1 cellular context compared by ENCODE assay signal in genomic region chr2:71882949-71883472, GRCh38.
A peak's percentile ranks its signal among the peaks of the same experiment; 100 is the strongest.
TF ChIP-seq lines count a peak whose summit lies in the region.

No MANE protein-coding gene starts in this region.

TF ChIP-seq in HepG2, 621 proteins besides CTCF, POLR2A, EP300 and RAD21 (continued from another document and continues in another):
- TF ChIP-seq YEATS4 (CRISPR knock-in tag; IDR thresholded peaks at IDR 0.05; ENCODE audit: borderline replicate concordance) (peak; percentile 66; the same call in 1 of the 2 replicates), ZBTB1 (CRISPR knock-in tag; IDR thresholded peaks at IDR 0.05; ENCODE audit: borderline replicate concordance) (no peak), ZFY (CRISPR knock-in tag; IDR thresholded peaks at IDR 0.05) (peak; percentile 60; the same call in 1 of the 2 replicates), KMT2A (CRISPR knock-in tag; IDR thresholded peaks at IDR 0.05) (no peak), ZNF335 (CRISPR knock-in tag; IDR thresholded peaks at IDR 0.05) (0 out of 2 replicates have a peak, but pooled peaks have one; percentile 67), JDP2 (CRISPR knock-in tag; IDR thresholded peaks at IDR 0.05; ENCODE audit: borderline replicate concordance) (no peak; the same call in 1 of the 2 replicates), ZNF740 (CRISPR knock-in tag; IDR thresholded peaks at IDR 0.05) (0 out of 2 replicates have a peak, but pooled peaks have one; percentile 58), ZNF557 (CRISPR knock-in tag; IDR thresholded peaks at IDR 0.05) (0 out of 2 replicates have a peak, but pooled peaks have one; percentile 51), CREB1 (IDR thresholded peaks at IDR 0.05) (no peak), CREB1 (CRISPR knock-in tag; IDR thresholded peaks at IDR 0.05) (no peak), HNF4G (IDR thresholded peaks at IDR 0.05; ENCODE audit: borderline replicate concordance, low read depth, low read length) (peak; percentile 51; the same call in 1 of the 2 replicates), HNF4G (CRISPR knock-in tag; IDR thresholded peaks at IDR 0.05; ENCODE audit: borderline replicate concordance, low read depth) (peak; percentile 49; the same call in 1 of the 2 replicates), TCF12 (IDR thresholded peaks at IDR 0.05) (no peak), TCF12 (CRISPR knock-in tag; IDR thresholded peaks at IDR 0.05) (peak; percentile 74; the same call in 1 of the 2 replicates), ZNF558 (CRISPR knock-in tag; IDR thresholded peaks at IDR 0.05; ENCODE audit: borderline replicate concordance) (no peak), ZNF562 (CRISPR knock-in tag; IDR thresholded peaks at IDR 0.05; ENCODE audit: borderline replicate concordance) (no peak), ZFP90 (CRISPR knock-in tag; IDR thresholded peaks at IDR 0.05; ENCODE audit: borderline replicate concordance) (peak; percentile 84), ZNF704 (CRISPR knock-in tag; IDR thresholded peaks at IDR 0.05; ENCODE audit: borderline replicate concordance) (no peak), FOSL2 (CRISPR knock-in tag; IDR thresholded peaks at IDR 0.05) (peak; percentile 90), MED13 (CRISPR knock-in tag; IDR thresholded peaks at IDR 0.05) (no peak), FOXA3 (CRISPR knock-in tag; IDR thresholded peaks at IDR 0.05) (peak; percentile 98), ISL2 (CRISPR knock-in tag; IDR thresholded peaks at IDR 0.05) (peak; percentile 89), GMEB1 (CRISPR knock-in tag; IDR thresholded peaks at IDR 0.05; ENCODE audit: borderline replicate concordance) (peak; percentile 71), ZSCAN25 (CRISPR knock-in tag; IDR thresholded peaks at IDR 0.05) (peak; percentile 88), ZSCAN21 (CRISPR knock-in tag; IDR thresholded peaks at IDR 0.05; ENCODE audit: borderline replicate concordance) (peak; percentile 88; the same call in 1 of the 2 replicates), ZNF605 (CRISPR knock-in tag; IDR thresholded peaks at IDR 0.05) (peak; percentile 89), SNRNP70 (IDR thresholded peaks at IDR 0.05; ENCODE audit: low read depth, low read length) (no peak), ZNF7 (CRISPR knock-in tag; IDR thresholded peaks at IDR 0.05) (no peak), ZFX (CRISPR knock-in tag; IDR thresholded peaks at IDR 0.05; ENCODE audit: low read depth) (peak; percentile 85), NRL (CRISPR knock-in tag; IDR thresholded peaks at IDR 0.05; ENCODE audit: borderline replicate concordance) (peak; percentile 78), RBAK (CRISPR knock-in tag; IDR thresholded peaks at IDR 0.05) (no peak)
- TF ChIP-seq, protein P1, sequence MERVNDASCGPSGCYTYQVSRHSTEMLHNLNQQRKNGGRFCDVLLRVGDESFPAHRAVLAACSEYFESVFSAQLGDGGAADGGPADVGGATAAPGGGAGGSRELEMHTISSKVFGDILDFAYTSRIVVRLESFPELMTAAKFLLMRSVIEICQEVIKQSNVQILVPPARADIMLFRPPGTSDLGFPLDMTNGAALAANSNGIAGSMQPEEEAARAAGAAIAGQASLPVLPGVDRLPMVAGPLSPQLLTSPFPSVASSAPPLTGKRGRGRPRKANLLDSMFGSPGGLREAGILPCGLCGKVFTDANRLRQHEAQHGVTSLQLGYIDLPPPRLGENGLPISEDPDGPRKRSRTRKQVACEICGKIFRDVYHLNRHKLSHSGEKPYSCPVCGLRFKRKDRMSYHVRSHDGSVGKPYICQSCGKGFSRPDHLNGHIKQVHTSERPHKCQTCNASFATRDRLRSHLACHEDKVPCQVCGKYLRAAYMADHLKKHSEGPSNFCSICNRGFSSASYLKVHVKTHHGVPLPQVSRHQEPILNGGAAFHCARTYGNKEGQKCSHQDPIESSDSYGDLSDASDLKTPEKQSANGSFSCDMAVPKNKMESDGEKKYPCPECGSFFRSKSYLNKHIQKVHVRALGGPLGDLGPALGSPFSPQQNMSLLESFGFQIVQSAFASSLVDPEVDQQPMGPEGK (CRISPR knock-in tag; IDR thresholded peaks at IDR 0.05): peak; percentile 98
- TF ChIP-seq, protein P2, sequence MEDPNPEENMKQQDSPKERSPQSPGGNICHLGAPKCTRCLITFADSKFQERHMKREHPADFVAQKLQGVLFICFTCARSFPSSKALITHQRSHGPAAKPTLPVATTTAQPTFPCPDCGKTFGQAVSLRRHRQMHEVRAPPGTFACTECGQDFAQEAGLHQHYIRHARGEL (CRISPR knock-in tag; IDR thresholded peaks at IDR 0.05): no peak
- TF ChIP-seq, protein P3, sequence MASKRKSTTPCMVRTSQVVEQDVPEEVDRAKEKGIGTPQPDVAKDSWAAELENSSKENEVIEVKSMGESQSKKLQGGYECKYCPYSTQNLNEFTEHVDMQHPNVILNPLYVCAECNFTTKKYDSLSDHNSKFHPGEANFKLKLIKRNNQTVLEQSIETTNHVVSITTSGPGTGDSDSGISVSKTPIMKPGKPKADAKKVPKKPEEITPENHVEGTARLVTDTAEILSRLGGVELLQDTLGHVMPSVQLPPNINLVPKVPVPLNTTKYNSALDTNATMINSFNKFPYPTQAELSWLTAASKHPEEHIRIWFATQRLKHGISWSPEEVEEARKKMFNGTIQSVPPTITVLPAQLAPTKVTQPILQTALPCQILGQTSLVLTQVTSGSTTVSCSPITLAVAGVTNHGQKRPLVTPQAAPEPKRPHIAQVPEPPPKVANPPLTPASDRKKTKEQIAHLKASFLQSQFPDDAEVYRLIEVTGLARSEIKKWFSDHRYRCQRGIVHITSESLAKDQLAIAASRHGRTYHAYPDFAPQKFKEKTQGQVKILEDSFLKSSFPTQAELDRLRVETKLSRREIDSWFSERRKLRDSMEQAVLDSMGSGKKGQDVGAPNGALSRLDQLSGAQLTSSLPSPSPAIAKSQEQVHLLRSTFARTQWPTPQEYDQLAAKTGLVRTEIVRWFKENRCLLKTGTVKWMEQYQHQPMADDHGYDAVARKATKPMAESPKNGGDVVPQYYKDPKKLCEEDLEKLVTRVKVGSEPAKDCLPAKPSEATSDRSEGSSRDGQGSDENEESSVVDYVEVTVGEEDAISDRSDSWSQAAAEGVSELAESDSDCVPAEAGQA (IDR thresholded peaks at IDR 0.05; ENCODE audit: low read depth): peak; percentile 27; the same call in 1 of the 2 replicates
- TF ChIP-seq, protein P3 (CRISPR knock-in tag; IDR thresholded peaks at IDR 0.05; ENCODE audit: borderline replicate concordance): no peak
- TF ChIP-seq, protein P4, sequence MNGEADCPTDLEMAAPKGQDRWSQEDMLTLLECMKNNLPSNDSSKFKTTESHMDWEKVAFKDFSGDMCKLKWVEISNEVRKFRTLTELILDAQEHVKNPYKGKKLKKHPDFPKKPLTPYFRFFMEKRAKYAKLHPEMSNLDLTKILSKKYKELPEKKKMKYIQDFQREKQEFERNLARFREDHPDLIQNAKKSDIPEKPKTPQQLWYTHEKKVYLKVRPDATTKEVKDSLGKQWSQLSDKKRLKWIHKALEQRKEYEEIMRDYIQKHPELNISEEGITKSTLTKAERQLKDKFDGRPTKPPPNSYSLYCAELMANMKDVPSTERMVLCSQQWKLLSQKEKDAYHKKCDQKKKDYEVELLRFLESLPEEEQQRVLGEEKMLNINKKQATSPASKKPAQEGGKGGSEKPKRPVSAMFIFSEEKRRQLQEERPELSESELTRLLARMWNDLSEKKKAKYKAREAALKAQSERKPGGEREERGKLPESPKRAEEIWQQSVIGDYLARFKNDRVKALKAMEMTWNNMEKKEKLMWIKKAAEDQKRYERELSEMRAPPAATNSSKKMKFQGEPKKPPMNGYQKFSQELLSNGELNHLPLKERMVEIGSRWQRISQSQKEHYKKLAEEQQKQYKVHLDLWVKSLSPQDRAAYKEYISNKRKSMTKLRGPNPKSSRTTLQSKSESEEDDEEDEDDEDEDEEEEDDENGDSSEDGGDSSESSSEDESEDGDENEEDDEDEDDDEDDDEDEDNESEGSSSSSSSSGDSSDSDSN (CRISPR knock-in tag; IDR thresholded peaks at IDR 0.05): 0 out of 2 replicates have a peak, but pooled peaks have one; percentile 53
- TF ChIP-seq, protein P5, sequence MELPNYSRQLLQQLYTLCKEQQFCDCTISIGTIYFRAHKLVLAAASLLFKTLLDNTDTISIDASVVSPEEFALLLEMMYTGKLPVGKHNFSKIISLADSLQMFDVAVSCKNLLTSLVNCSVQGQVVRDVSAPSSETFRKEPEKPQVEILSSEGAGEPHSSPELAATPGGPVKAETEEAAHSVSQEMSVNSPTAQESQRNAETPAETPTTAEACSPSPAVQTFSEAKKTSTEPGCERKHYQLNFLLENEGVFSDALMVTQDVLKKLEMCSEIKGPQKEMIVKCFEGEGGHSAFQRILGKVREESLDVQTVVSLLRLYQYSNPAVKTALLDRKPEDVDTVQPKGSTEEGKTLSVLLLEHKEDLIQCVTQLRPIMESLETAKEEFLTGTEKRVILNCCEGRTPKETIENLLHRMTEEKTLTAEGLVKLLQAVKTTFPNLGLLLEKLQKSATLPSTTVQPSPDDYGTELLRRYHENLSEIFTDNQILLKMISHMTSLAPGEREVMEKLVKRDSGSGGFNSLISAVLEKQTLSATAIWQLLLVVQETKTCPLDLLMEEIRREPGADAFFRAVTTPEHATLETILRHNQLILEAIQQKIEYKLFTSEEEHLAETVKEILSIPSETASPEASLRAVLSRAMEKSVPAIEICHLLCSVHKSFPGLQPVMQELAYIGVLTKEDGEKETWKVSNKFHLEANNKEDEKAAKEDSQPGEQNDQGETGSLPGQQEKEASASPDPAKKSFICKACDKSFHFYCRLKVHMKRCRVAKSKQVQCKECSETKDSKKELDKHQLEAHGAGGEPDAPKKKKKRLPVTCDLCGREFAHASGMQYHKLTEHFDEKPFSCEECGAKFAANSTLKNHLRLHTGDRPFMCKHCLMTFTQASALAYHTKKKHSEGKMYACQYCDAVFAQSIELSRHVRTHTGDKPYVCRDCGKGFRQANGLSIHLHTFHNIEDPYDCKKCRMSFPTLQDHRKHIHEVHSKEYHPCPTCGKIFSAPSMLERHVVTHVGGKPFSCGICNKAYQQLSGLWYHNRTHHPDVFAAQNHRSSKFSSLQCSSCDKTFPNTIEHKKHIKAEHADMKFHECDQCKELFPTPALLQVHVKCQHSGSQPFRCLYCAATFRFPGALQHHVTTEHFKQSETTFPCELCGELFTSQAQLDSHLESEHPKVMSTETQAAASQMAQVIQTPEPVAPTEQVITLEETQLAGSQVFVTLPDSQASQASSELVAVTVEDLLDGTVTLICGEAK (IDR thresholded peaks at IDR 0.05): no peak
- TF ChIP-seq, protein P5 (CRISPR knock-in tag; IDR thresholded peaks at IDR 0.05): peak; percentile 87
